ENCODE assay signal across 24 cellular contexts in genomic region chr21:39799178-39799577, GRCh38.
"Had no signal": no experiment of that assay in that cellular context is flagged by ENCODE, and none has a peak within 500 bp of the region (broad histone marks: within the 10 kb centered on the region; RNA-seq: fewer than 3 reads in every experiment).

No MANE protein-coding gene starts in this region.

- DNase-seq: activated CD4-positive, alpha-beta T cell treated with anti-CD3 and anti-CD28 coated beads for 48 hours; activated CD8-positive, alpha-beta memory T cell treated with anti-CD3 and anti-CD28 coated beads, Interleukin-2, amount 10 ng/mL, durations not matched to agents 7 days and 5 days; activated CD8-positive, alpha-beta T cell treated with anti-CD3 and anti-CD28 coated beads for 36 hours; activated gamma-delta T cell; activated naive CD4-positive, alpha-beta T cell treated with anti-CD3 and anti-CD28 coated beads, Interleukin-2, amount 50 U/mL, for 16 hours; activated T-cell treated with anti-CD3 and anti-CD28 coated beads for 4 hours; aorta; colonic mucosa; endodermal cell; esophagus squamous epithelium; gastrocnemius medialis; left lung; mammary epithelial cell; ovary; small intestine; stimulated activated CD4-positive, alpha-beta T cell treated with anti-CD3 and anti-CD28 coated beads, Interleukin-2, amount 100 ng/mL, for 24 hours; stimulated activated naive CD8-positive, alpha-beta T cell treated with anti-CD3 and anti-CD28 coated beads, Interleukin-15, amount 100 ng/mL, for 72 hours; SW 1271; T-helper 17 cell had no signal

- ATAC-seq: activated CD8-positive, alpha-beta memory T cell treated with anti-CD3 and anti-CD28 coated beads, Interleukin-2, amount 10 ng/mL, durations not matched to agents 7 days and 5 days; activated CD8-positive, alpha-beta T cell treated with anti-CD3 and anti-CD28 coated beads for 36 hours; gastrocnemius medialis; left lung; natural killer cell treated with Interleukin-12 subunit alpha and Interleukin-12 subunit beta and Interleukin-15 and Interleukin-18, amount 100 ng/mL, for 72 hours; sciatic nerve; stimulated activated effector memory CD8-positive, alpha-beta T cell treated with anti-CD3 and anti-CD28 coated beads, Interleukin-12 subunit alpha, Interleukin-12 subunit beta, amount 100 ng/mL, for 72 hours; stimulated activated naive CD8-positive, alpha-beta T cell treated with anti-CD3 and anti-CD28 coated beads, Interleukin-15, amount 100 ng/mL, for 72 hours; T-helper 17 cell had no signal

- H3K27ac ChIP-seq: colonic mucosa, esophagus squamous epithelium, gastrocnemius medialis, left lung, ovary, suprapubic skin, tibial nerve had no signal
